Comparison of ENCODE assay signal across 4 cellular contexts in genomic region chr1:116051896-116052295, GRCh38. TPM values are rescaled to one million over a fixed set of nuclear protein-coding genes. Genes with fewer than 3 reads are reported as not detected.
"Had no signal": no experiment of that assay in that cellular context is flagged by ENCODE, and none has a peak within 500 bp of the region (broad histone marks: within the 10 kb centered on the region; RNA-seq: fewer than 3 reads in every experiment).

No MANE protein-coding gene starts in this region.

RNA-seq across cellular contexts. Expression of gene MAB21L3, which starts 59.3 kb away (rescaled TPM):
- total RNA-seq: HT-29, HT1080, IMR-90 had no signal
- polyA plus RNA-seq: IgD-negative memory B cell, IMR-90 had no signal
